ENCODE assay signal across 11 cellular contexts in genomic region chr10:23556727-23557440, GRCh38.
DNase-seq lines count a peak whose midpoint lies in the region; ATAC-seq, FAIRE-seq and TF ChIP-seq lines count a peak whose summit lies in the region.
"Had no signal": no experiment of that assay in that cellular context is flagged by ENCODE, and none has a peak within 500 bp of the region (broad histone marks: within the 10 kb centered on the region; RNA-seq: fewer than 3 reads in every experiment).

No MANE protein-coding gene starts in this region.

- intact Hi-C loops in pancreas (cut with DNase I): no loop called here

- H3K9me3 ChIP-seq in RWPE2 (ENCODE audit: severe bottlenecking): no peaks in the 10 kb centered on the region
- no peaks in the 10 kb centered on the region for H3K9me3 ChIP-seq in pancreas

- 91 to 93% methylated on average over 5 of the region's 5 CpGs for WGBS in pancreas, 2 donors

- peak overlapping the region; percentile 65 for H3K27ac ChIP-seq in RWPE2 (ENCODE audit: poor library complexity, severe bottlenecking)
- H3K27ac ChIP-seq in pancreas: no peak overlapping the region

- DNase-seq in AG08395 (ENCODE audit: low spot score): peak; percentile 38
- peak; percentile 5 for DNase-seq in H4 (ENCODE audit: low spot score)
- no peak for DNase-seq in RWPE2 (ENCODE audit: low spot score)
- peak; percentile 15 for DNase-seq in fibroblast of pulmonary artery (ENCODE audit: low read depth)
- no peak for DNase-seq in GM19238 (ENCODE audit: insufficient read length, low spot score)
- DNase-seq in pons (ENCODE audit: low spot score): no peak
- DNase-seq in G401 (ENCODE audit: low spot score): no peak
- no peak for DNase-seq in pancreas
- DNase-seq: endodermal cell, NCI-H1694 had no signal

- H3K4me1 ChIP-seq in RWPE2 (ENCODE audit: insufficient read depth, poor library complexity, severe bottlenecking) (peaks cover 22% of the 10 kb centered on the region), pancreas (peaks cover 0 to 7% (median 0%) of the 10 kb centered on the region in 3 donors)

- ATAC-seq in RWPE2 (ENCODE audit: low read depth) (peak; percentile 96), pancreas (no peak)

- no peak overlapping the region for H3K4me3 ChIP-seq in RWPE2 (ENCODE audit: severe bottlenecking)
- H3K4me3 ChIP-seq in fibroblast of pulmonary artery (replicated peaks; ENCODE audit: low read depth, low read length): no peak overlapping the region
- no peak overlapping the region for H3K4me3 ChIP-seq in pancreas

- FAIRE-seq in pancreas (lab: Jason Lieb, UNC): no peak
- FAIRE-seq: islet of Langerhans had no signal

- H3K36me3 ChIP-seq in RWPE2 (ENCODE audit: low read depth) (no peaks in the 10 kb centered on the region), pancreas (no peaks in the 10 kb centered on the region)

- TF ChIP-seq CTCF in RWPE2 (IDR thresholded peaks at IDR 0.05; ENCODE audit: poor library complexity, severe bottlenecking) (no peak), fibroblast of pulmonary artery (IDR thresholded peaks at IDR 0.05; ENCODE audit: low read length, missing control alignments) (no peak), pancreas (IDR thresholded peaks at IDR 0.05) (no peak)

- in situ Hi-C loops in G401 (cut with HindIII; ENCODE audit: low sequenced_read_pairs): no loop called here

- H3K27me3 ChIP-seq in RWPE2 (ENCODE audit: insufficient read depth, poor library complexity, severe bottlenecking): no peaks in the 10 kb centered on the region
- no peaks in the 10 kb centered on the region for H3K27me3 ChIP-seq in pancreas

Comparison
In these comparisons a context has a peak if more than half of its experiments do, and no peak if none do; other contexts are left out.
1. DNase-seq: peak in AG08395 (single experiment), H4 (single experiment) and fibroblast of pulmonary artery (single experiment); none in RWPE2 (single experiment), GM19238 (single experiment), pons (single experiment), G401 (single experiment) and pancreas (0 of 6).